In the genomic region with DNA sequence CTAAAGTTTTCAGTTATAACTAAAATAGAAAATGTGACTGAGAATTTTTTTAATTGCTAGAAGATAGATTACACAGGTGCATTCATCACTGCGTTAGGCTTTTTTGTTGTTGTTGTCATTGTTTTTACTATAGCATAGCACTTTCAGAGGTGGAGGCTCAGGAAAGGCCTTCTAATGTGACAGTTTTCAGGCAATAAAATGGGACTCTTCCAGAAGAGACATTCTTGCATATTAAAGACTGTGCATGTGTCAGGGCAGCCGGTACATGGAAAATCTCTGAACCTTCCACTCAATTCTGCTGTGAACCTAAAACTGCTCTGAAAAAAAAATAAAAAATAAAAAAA, we compare ENCODE assay signal across 16 cellular contexts.
A peak's percentile ranks its signal among the peaks of the same experiment; 100 is the strongest.
DNase-seq lines count a peak whose midpoint lies in the region; ATAC-seq and TF ChIP-seq lines count a peak whose summit lies in the region.
"Had no signal": no experiment of that assay in that cellular context is flagged by ENCODE, and none has a peak within 500 bp of the region (broad histone marks: within the 10 kb centered on the region; RNA-seq: fewer than 3 reads in every experiment).

No MANE protein-coding gene starts in this region.

- H3K4me1 Mint-ChIP-seq in neural progenitor cell, result peaks cover 28% of the 10 kb centered on the region
- H3K4me1 Mint-ChIP-seq: CD4-positive, alpha-beta memory T cell had no signal

- TF ChIP-seq CTCF in neural progenitor cell (IDR thresholded peaks at IDR 0.05), result no peak

- no peak overlapping the region for H2AFZ ChIP-seq in neural progenitor cell (replicated peaks)

- H3K27ac ChIP-seq in neural progenitor cell, result no peak overlapping the region
- H3K27ac ChIP-seq: testis had no signal

- H3K4me3 ChIP-seq in neural progenitor cell, result no peak overlapping the region
- H3K4me3 ChIP-seq: testis had no signal

- no peaks in the 10 kb centered on the region for H4K20me1 ChIP-seq in neural progenitor cell (ENCODE audit: low read depth)

- H3K27me3 Mint-ChIP-seq in neural progenitor cell (ENCODE audit: insufficient read depth, low read depth), result peaks cover 3% of the 10 kb centered on the region

- H3K27me3 ChIP-seq in neural progenitor cell, result no peaks in the 10 kb centered on the region
- H3K27me3 ChIP-seq: testis had no signal

- H3K9me3 ChIP-seq in neural progenitor cell (ENCODE audit: low read depth), result no peaks in the 10 kb centered on the region
- H3K9me3 ChIP-seq: testis had no signal

- no peaks in the 10 kb centered on the region for H3K36me3 Mint-ChIP-seq in neural progenitor cell
- H3K36me3 Mint-ChIP-seq: CD4-positive, alpha-beta memory T cell; mesothelial cell of epicardium had no signal

- H3K9me3 Mint-ChIP-seq in neural progenitor cell, result no peaks in the 10 kb centered on the region

- H3K27ac Mint-ChIP-seq in neural progenitor cell, result no peak overlapping the region
- H3K27ac Mint-ChIP-seq: CD4-positive, alpha-beta memory T cell; mesothelial cell of epicardium had no signal

- peaks cover 14% of the 10 kb centered on the region for H3K4me1 ChIP-seq in neural progenitor cell
- H3K4me1 ChIP-seq: testis had no signal

- H3K79me2 ChIP-seq in neural progenitor cell (ENCODE audit: low read depth), result no peaks in the 10 kb centered on the region

- peak; percentile 31 for ATAC-seq in GM18498 (IDR thresholded peaks at IDR 0.05; ENCODE audit: unreplicated experiment)
- peak; percentile 12 for ATAC-seq in GM19438 (IDR thresholded peaks at IDR 0.05; ENCODE audit: low read depth, unreplicated experiment)
- ATAC-seq in HG02798 (IDR thresholded peaks at IDR 0.05; ENCODE audit: poor library complexity, unreplicated experiment), result peak; percentile 35
- peak; percentile 20 for ATAC-seq in HG03442 (IDR thresholded peaks at IDR 0.05; ENCODE audit: unreplicated experiment)

- no peak overlapping the region for H3K4me2 ChIP-seq in neural progenitor cell

- no peak overlapping the region for H3K4me3 Mint-ChIP-seq in neural progenitor cell
- H3K4me3 Mint-ChIP-seq: CD4-positive, alpha-beta memory T cell; mesothelial cell of epicardium had no signal

- no peaks in the 10 kb centered on the region for H3K36me3 ChIP-seq in neural progenitor cell

- no peaks in the 10 kb centered on the region for H3F3A ChIP-seq in neural progenitor cell (ENCODE audit: low read depth)

- H3K9ac ChIP-seq in neural progenitor cell, result no peak overlapping the region

- DNase-seq in neural progenitor cell (ENCODE audit: low spot score) (no peak), putamen (ENCODE audit: low spot score) (no peak), foreskin melanocyte (no peak), hepatic stellate cell (ENCODE audit: low spot score) (no peak)
- DNase-seq: activated CD4-positive, CD25-positive, alpha-beta regulatory T cell; activated gamma-delta T cell treated with Interleukin-2 at 50 U/mL for 16 hours; CD4-positive, alpha-beta memory T cell; NCI-H2081; NCI-H526 treated with DMSO at 0.1 percent for 48 hours; stimulated activated CD4-positive, alpha-beta T cell treated with anti-CD3 and anti-CD28 coated beads, Interleukin-2, amount 100 ng/mL, for 48 hours; testis had no signal
